ENCODE assay signal across 8 cellular contexts in genomic region chr21:33229776-33230517, GRCh38. TPM values are rescaled to one million over a fixed set of nuclear protein-coding genes. Genes with fewer than 3 reads are reported as not detected.
DNase-seq lines count a peak whose midpoint lies in the region; ATAC-seq and TF ChIP-seq lines count a peak whose summit lies in the region.

IFNAR2 (plus strand) TSS chr21:33229938; CDS start chr21:33241923, 11,985 bp downstream.

- H4K91ac ChIP-seq in IMR-90 (ENCODE audit: insufficient read depth, low read depth, low read length), result peak within 1 kb of the TSS; percentile 23; the same call in 1 of the 2 replicates

- peak within 1 kb of the TSS; percentile 99 for H3K4me2 ChIP-seq in IMR-90 (ENCODE audit: low read depth, low read length)

- H4K8ac ChIP-seq in IMR-90 (ENCODE audit: low read depth in 2 of 2, low read length in 2 of 2), result peak within 1 kb of the TSS; percentile 51 to 67; a peak in 2 of 4 replicates

- dilution Hi-C loops in IMR-90 (cut with HindIII; ENCODE audit: low sequenced_read_pairs, unreplicated experiment), result no loop called here

- H3K4me1 ChIP-seq in IMR-90 (ENCODE audit: control insufficient read depth, insufficient read depth, low read length), result peaks cover 1% of the 10 kb centered on the region
- peaks cover 5% of the 10 kb centered on the region for H3K4me1 ChIP-seq in foreskin keratinocyte
- H3K4me1 ChIP-seq in subcutaneous abdominal adipose tissue (ENCODE audit: control insufficient read depth in 5 of 5, insufficient read depth in 5 of 5, low read length in 5 of 5), result peaks cover 7 to 42% (median 35%) of the 10 kb centered on the region in 5 donors

- WGBS in IMR-90 (ENCODE audit: extremely low coverage in 2 of 2, insufficient read length in 1 of 2), 2 experiments, result 1% methylated on average over 31 of the region's 95 CpGs; no CpG with 5 or more reads in 1 of the 2 experiments

- H4K20me1 ChIP-seq in IMR-90 (ENCODE audit: insufficient read depth, low read length), result peaks cover 7% of the 10 kb centered on the region

- peak within 1 kb of the TSS; percentile 82 for H3K4ac ChIP-seq in IMR-90 (ENCODE audit: low read depth, low read length)

- peak within 1 kb of the TSS; percentile 29 for H2BK5ac ChIP-seq in IMR-90 (ENCODE audit: low read depth, low read length, poor library complexity, severe bottlenecking)

- peaks cover 9 to 31% of the 10 kb centered on the region in 2 experiments; a peak in 3 of 4 replicates for H3K79me1 ChIP-seq in IMR-90 (ENCODE audit: low read depth in 1 of 2, low read length in 2 of 2)

- no peak for TF ChIP-seq RAD21 in IMR-90 (IDR thresholded peaks at IDR 0.05; ENCODE audit: low read length)

- CTCF ChIA-PET in Calu3 (lab: Charles Lee), result no interaction called here
- CTCF ChIA-PET in IMR-90 (lab: Yijun Ruan, JAX), result no interaction called here

- H3K36me3 ChIP-seq in IMR-90 (ENCODE audit: control insufficient read depth, insufficient read depth, low read length), result no peaks in the 10 kb centered on the region
- no peaks in the 10 kb centered on the region for H3K36me3 ChIP-seq in subcutaneous abdominal adipose tissue (ENCODE audit: control insufficient read depth in 5 of 5, insufficient read depth in 5 of 5, low read length in 5 of 5)

- no peak within 1 kb of the TSS for H2BK120ac ChIP-seq in IMR-90 (ENCODE audit: low read depth, low read length)

- DNase-seq in Calu3 (peak; percentile 75), IMR-90 (peak; percentile 39), SHP77 (lab: John Stamatoyannopoulos, UW) (peak; percentile 33 to 60), activated gamma-delta T cell treated with Interleukin-2 at 50 U/mL for 16 hours (peak; percentile 69), foreskin keratinocyte (peak in 1 of 2 donors; percentile 39), neural crest cell (ENCODE audit: low read depth, low spot score) (peak; percentile 72)

- H3K18ac ChIP-seq in IMR-90 (ENCODE audit: low read depth, low read length), result peak within 1 kb of the TSS; percentile 11; the same call in 1 of the 2 replicates

- no peak within 1 kb of the TSS; the same call in 1 of the 2 replicates for H3K56ac ChIP-seq in IMR-90 (ENCODE audit: extremely low read depth, insufficient read depth, low read length)

- H3K36me3 Mint-ChIP-seq in Calu3 (ENCODE audit: insufficient read depth, unreplicated experiment), result peaks cover 22% of the 10 kb centered on the region
- no peaks in the 10 kb centered on the region for H3K36me3 Mint-ChIP-seq in neural crest cell (ENCODE audit: low read depth)

- H2BK15ac ChIP-seq in IMR-90 (ENCODE audit: low read depth, low read length), result no peak within 1 kb of the TSS

- H4K5ac ChIP-seq in IMR-90 (ENCODE audit: low read depth, low read length), result peak within 1 kb of the TSS; percentile 13; the same call in 1 of the 2 replicates

- 0 out of 2 replicates have a peak, but pooled peaks have one; percentile 36 for TF ChIP-seq POLR2A in IMR-90 (IDR thresholded peaks at IDR 0.05; ENCODE audit: low read depth, low read length)

- H3K9ac ChIP-seq in IMR-90 (ENCODE audit: low read depth, low read length) (peak within 1 kb of the TSS; percentile 71), subcutaneous abdominal adipose tissue (ENCODE audit: low read length in 5 of 5) (peak within 1 kb of the TSS; percentile 91 to 97 (median 92))

- POLR2A ChIA-PET in IMR-90 (lab: Charles Lee; ENCODE audit: unreplicated experiment), result no interaction called here

- peak within 1 kb of the TSS; percentile 98 for H2AFZ ChIP-seq in IMR-90 (replicated peaks; ENCODE audit: low read length, poor library complexity)

- in situ Hi-C loops in IMR-90 (cut with MboI; ENCODE audit: low sequenced_read_pairs), result no loop called here

- H3K14ac ChIP-seq in IMR-90 (replicated peaks; ENCODE audit: low read depth, low read length), result peak within 1 kb of the TSS; percentile 89

- H2BK20ac ChIP-seq in IMR-90 (ENCODE audit: low read depth, low read length), result no peak within 1 kb of the TSS

- H3K27me3 Mint-ChIP-seq in Calu3 (ENCODE audit: unreplicated experiment), result no peaks in the 10 kb centered on the region
- peaks cover 8% of the 10 kb centered on the region for H3K27me3 Mint-ChIP-seq in neural crest cell (ENCODE audit: low read depth)

- H2AK5ac ChIP-seq in IMR-90 (ENCODE audit: low read depth, low read length), result peak within 1 kb of the TSS; percentile 35; the same call in 1 of the 2 replicates

- no peaks in the 10 kb centered on the region for H3K9me3 Mint-ChIP-seq in Calu3 (ENCODE audit: low read depth, unreplicated experiment)
- no peaks in the 10 kb centered on the region for H3K9me3 Mint-ChIP-seq in neural crest cell

- H3K27me3 ChIP-seq in IMR-90 (ENCODE audit: control insufficient read depth, insufficient read depth, low read length), result peaks cover 2% of the 10 kb centered on the region
- no peaks in the 10 kb centered on the region for H3K27me3 ChIP-seq in foreskin keratinocyte
- H3K27me3 ChIP-seq in subcutaneous abdominal adipose tissue (ENCODE audit: control insufficient read depth in 5 of 5, insufficient read depth in 4 of 5, low read length in 5 of 5), result peaks cover 0 to 2% (median 0%) of the 10 kb centered on the region in 5 donors

- H3K27ac Mint-ChIP-seq in Calu3 (ENCODE audit: unreplicated experiment) (peak within 1 kb of the TSS; percentile 39), neural crest cell (ENCODE audit: unreplicated experiment) (no peak within 1 kb of the TSS)

- no TSS peak for BruUV-seq in Calu3 (replicated peaks; lab: Mats Ljungman, UMichigan)
- BruUV-seq in IMR-90 (replicated peaks; lab: Mats Ljungman, UMichigan), result no TSS peak

- TF ChIP-seq CTCF in Calu3 (IDR thresholded peaks at IDR 0.05; ENCODE audit: unreplicated experiment) (no peak), IMR-90 (conservative IDR thresholded peaks at IDR 0.05; ENCODE audit: low read depth, low read length) (no peak), foreskin keratinocyte (conservative IDR thresholded peaks at IDR 0.05) (no peak), neural crest cell (conservative IDR thresholded peaks at IDR 0.05) (no peak)

- peak within 1 kb of the TSS; percentile 5; the same call in 1 of the 2 replicates for H3K23ac ChIP-seq in IMR-90 (ENCODE audit: low read depth, low read length)

- intact Hi-C loops in Calu3 (cut with micrococcal nuclease; ENCODE audit: unreplicated experiment), result no loop called here
- intact Hi-C loops in IMR-90 (cut with micrococcal nuclease), result no loop called here

- H3K9me3 ChIP-seq in IMR-90 (ENCODE audit: control insufficient read depth, insufficient read depth, low read length) (no peaks in the 10 kb centered on the region), subcutaneous abdominal adipose tissue (ENCODE audit: control insufficient read depth in 5 of 5, low read length in 5 of 5) (no peaks in the 10 kb centered on the region)

- H3K4me3 Mint-ChIP-seq in Calu3 (ENCODE audit: low read depth, unreplicated experiment), result peak within 1 kb of the TSS; percentile 77
- peak within 1 kb of the TSS; percentile 91 for H3K4me3 Mint-ChIP-seq in neural crest cell

- H3K27ac ChIP-seq in IMR-90 (ENCODE audit: insufficient read depth, low read length), result peak within 1 kb of the TSS; percentile 54
- H3K27ac ChIP-seq in foreskin keratinocyte, result peak within 1 kb of the TSS; percentile 93
- H3K27ac ChIP-seq in subcutaneous abdominal adipose tissue (ENCODE audit: low read depth, low read length), result peak within 1 kb of the TSS; percentile 93

- ATAC-seq in GM21515 (IDR thresholded peaks at IDR 0.05; ENCODE audit: unreplicated experiment), result peak; percentile 69
- ATAC-seq in IMR-90 (ENCODE audit: low read depth), result peak; percentile 98
- peak; percentile 84 for ATAC-seq in foreskin keratinocyte

- no peaks in the 10 kb centered on the region for H3K9me1 ChIP-seq in IMR-90 (ENCODE audit: insufficient read depth, low read length)

- H3K4me1 Mint-ChIP-seq in Calu3 (ENCODE audit: low read depth, unreplicated experiment) (peaks cover 51% of the 10 kb centered on the region), neural crest cell (peaks cover 41% of the 10 kb centered on the region)

- peak within 1 kb of the TSS; percentile 8 for H2AK9ac ChIP-seq in IMR-90 (replicated peaks; ENCODE audit: low read depth, low read length, poor library complexity)

- H3K4me3 ChIP-seq in IMR-90 (ENCODE audit: insufficient read depth, low read depth, low read length) (peak within 1 kb of the TSS; percentile 63), subcutaneous abdominal adipose tissue (ENCODE audit: low read depth in 1 of 5, low read length in 5 of 5) (peak within 1 kb of the TSS; percentile 85 to 95 (median 91))

TF ChIP-seq in IMR-90, 13 proteins besides CTCF, POLR2A, EP300 and RAD21:
- TF ChIP-seq SMC3 (IDR thresholded peaks at IDR 0.05; ENCODE audit: low read depth, low read length) (no peak), CHD1 (IDR thresholded peaks at IDR 0.05; ENCODE audit: low read depth, low read length) (no peak), RCOR1 (IDR thresholded peaks at IDR 0.05; ENCODE audit: insufficient replicate concordance, low read length) (no peak), MAFK (IDR thresholded peaks at IDR 0.05; ENCODE audit: low read depth, low read length) (no peak), MXI1 (IDR thresholded peaks at IDR 0.05; ENCODE audit: borderline replicate concordance, low read depth, low read length) (peak; percentile 65; the same call in 1 of the 2 replicates), MAZ (IDR thresholded peaks at IDR 0.05; ENCODE audit: borderline replicate concordance, low read depth, low read length) (peak; percentile 75; the same call in 1 of the 2 replicates)

RNA-seq across cellular contexts. Expression of gene IFNAR2, which starts in this region (rescaled TPM):
- total RNA-seq in Calu3 (2022), result 25.5 and 31.0 TPM in 2 replicates
- 6.3 and 7.2 TPM in 2 replicates for total RNA-seq in IMR-90 (2012; rRNA removed)
- 10.9 and 13.9 TPM in 2 replicates for polyA plus RNA-seq in IMR-90 (2012; rRNA removed)
- 4.7 and 5.3 TPM in 2 replicates for polyA plus RNA-seq in IMR-90 (2012; cell fraction: cytosol; rRNA removed)
- polyA plus RNA-seq in IMR-90 (2012; cell fraction: nucleus; rRNA removed; ENCODE audit: low replicate concordance), result 3.4 and 12.2 TPM in 2 replicates
- total RNA-seq in foreskin keratinocyte, result 8.4 and 10.9 TPM in 2 replicates
- polyA plus RNA-seq in foreskin keratinocyte, result 11.3 and 11.8 TPM in 2 replicates
- total RNA-seq in neural crest cell, result 10.8 and 14.5 TPM in 2 replicates
